In genomic region chr9:112059145-112059979, GRCh38 we compare ENCODE assay signal across 9 cellular contexts.
DNase-seq lines count a peak whose midpoint lies in the region; TF ChIP-seq lines count a peak whose summit lies in the region.
"Had no signal": no experiment of that assay in that cellular context is flagged by ENCODE, and none has a peak within 500 bp of the region (broad histone marks: within the 10 kb centered on the region; RNA-seq: fewer than 3 reads in every experiment).

No MANE protein-coding gene starts in this region.

- no peak for TF ChIP-seq CTCF in retinal pigment epithelial cell (conservative IDR thresholded peaks at IDR 0.05; ENCODE audit: low read depth, low read length)

- DNase-seq in EH (ENCODE audit: low read depth) (peak; percentile 89), SW 1271 (lab: John Stamatoyannopoulos, UW) (peak; percentile 53 to 76), glomerular visceral epithelial cell (ENCODE audit: extremely low spot score) (peak; percentile 75), retinal pigment epithelial cell (ENCODE audit: low read depth) (peak; percentile 96), T1000 (lab: John Stamatoyannopoulos, UW) (no peak), NCI-H748 treated with DMSO at 0.1 percent for 48 hours (lab: John Stamatoyannopoulos, UW) (no peak), COLO668 (lab: John Stamatoyannopoulos, UW; ENCODE audit: unreplicated experiment) (no peak), KG1 (lab: John Stamatoyannopoulos, UW) (no peak)
- DNase-seq: activated CD4-positive, CD25-positive, alpha-beta regulatory T cell treated with anti-CD3 and anti-CD28 coated beads, Interleukin-2, amount 50 U/mL, for 72 hours had no signal

- no peak overlapping the region for H3K4me3 ChIP-seq in retinal pigment epithelial cell (ENCODE audit: low read length)

Comparison
In these comparisons a context has a peak if more than half of its experiments do, and no peak if none do; other contexts are left out.
1. DNase-seq: peak in EH (single experiment), SW 1271 (2 of 2), glomerular visceral epithelial cell (single experiment) and retinal pigment epithelial cell (single experiment); none in T1000 (single experiment), NCI-H748 treated with DMSO at 0.1 percent for 48 hours (single experiment), COLO668 (single experiment) and KG1 (single experiment).